ENCODE assay signal across 8 cellular contexts in genomic region chr3:171810278-171811058, GRCh38. TPM values are rescaled to one million over a fixed set of nuclear protein-coding genes. Genes with fewer than 3 reads are reported as not detected.
DNase-seq lines count a peak whose midpoint lies in the region; ATAC-seq and TF ChIP-seq lines count a peak whose summit lies in the region.

PLD1 (minus strand) TSS chr3:171810483; CDS start chr3:171738051, 72,432 bp downstream.

- H3K27ac ChIP-seq in endodermal cell (ENCODE audit: low read depth, low read length), result no peak within 1 kb of the TSS

- 5 to 9% methylated on average over 16 to 58 of the region's 58 CpGs for WGBS in endodermal cell (ENCODE audit: insufficient coverage in 1 of 2, insufficient read length in 1 of 2), 2 experiments

- peaks cover 5% of the 10 kb centered on the region for H3K4me1 ChIP-seq in endodermal cell (ENCODE audit: control insufficient read depth, insufficient read depth, low read length)

- H3K4me3 ChIP-seq in endodermal cell (ENCODE audit: low read length), result peak within 1 kb of the TSS; percentile 81

- peak; percentile 51 for ATAC-seq in HG02759 (IDR thresholded peaks at IDR 0.05; ENCODE audit: unreplicated experiment)
- peak; percentile 44 for ATAC-seq in stimulated activated effector memory CD8-positive, alpha-beta T cell treated with anti-CD3 and anti-CD28 coated beads, Interleukin-12 subunit alpha, Interleukin-12 subunit beta, amount 100 ng/mL, for 72 hours

- TF ChIP-seq CTCF in endodermal cell (conservative IDR thresholded peaks at IDR 0.05), result no peak

- H3K27me3 Mint-ChIP-seq in endodermal cell (ENCODE audit: insufficient read depth), result peaks cover 32% of the 10 kb centered on the region

- no peaks in the 10 kb centered on the region for H3K36me3 ChIP-seq in endodermal cell (ENCODE audit: control insufficient read depth, insufficient read depth, low read length)

- peak within 1 kb of the TSS; percentile 30 for H3K9ac ChIP-seq in endodermal cell (ENCODE audit: extremely low read depth, low read length, poor library complexity, severe bottlenecking)

- peaks cover 10% of the 10 kb centered on the region for H3K4me1 Mint-ChIP-seq in endodermal cell
- peaks cover 37% of the 10 kb centered on the region for H3K4me1 Mint-ChIP-seq in stimulated activated effector memory CD8-positive, alpha-beta T cell treated with anti-CD3 and anti-CD28 coated beads, Interleukin-12 subunit alpha, Interleukin-12 subunit beta, amount 100 ng/mL, for 72 hours

- peak within 1 kb of the TSS; percentile 55 for H3K27ac Mint-ChIP-seq in endodermal cell
- H3K27ac Mint-ChIP-seq in stimulated activated effector memory CD8-positive, alpha-beta T cell treated with anti-CD3 and anti-CD28 coated beads, Interleukin-12 subunit alpha, Interleukin-12 subunit beta, amount 100 ng/mL, for 72 hours, result peak within 1 kb of the TSS; percentile 90

- H3K9me3 Mint-ChIP-seq in endodermal cell, result peaks cover under 1% of the 10 kb centered on the region
- H3K9me3 Mint-ChIP-seq in stimulated activated effector memory CD8-positive, alpha-beta T cell treated with anti-CD3 and anti-CD28 coated beads, Interleukin-12 subunit alpha, Interleukin-12 subunit beta, amount 100 ng/mL, for 72 hours, result no peaks in the 10 kb centered on the region

- H3K9me3 ChIP-seq in endodermal cell (ENCODE audit: control insufficient read depth, low read length), result no peaks in the 10 kb centered on the region

- DNase-seq in activated CD8-positive, alpha-beta memory T cell treated with anti-CD3 and anti-CD28 coated beads for 48 hours (ENCODE audit: low read depth in 2 of 3, low spot score in 2 of 3), result peak in 2 of 3 experiments; percentile 12 to 24
- no peak for DNase-seq in activated CD8-positive, alpha-beta memory T cell treated with anti-CD3 and anti-CD28 coated beads for 24 hours
- DNase-seq in NCI-H2029 (lab: John Stamatoyannopoulos, UW) (peak; percentile 73), endodermal cell (no peak), medulla oblongata (ENCODE audit: extremely low spot score) (peak; percentile 73)
- peak; percentile 42 to 58 for DNase-seq in activated CD4-positive, alpha-beta T cell treated with anti-CD3 and anti-CD28 coated beads, Interleukin-2, amount 50 U/mL, for 48 hours
- DNase-seq in stimulated activated effector memory CD8-positive, alpha-beta T cell treated with anti-CD3 and anti-CD28 coated beads, Interleukin-12 subunit alpha, Interleukin-12 subunit beta, amount 100 ng/mL, for 72 hours (ENCODE audit: low spot score in 2 of 2), result peak in 1 of 2 donors; percentile 65

- no peaks in the 10 kb centered on the region for H3K36me3 Mint-ChIP-seq in endodermal cell (ENCODE audit: low read depth)
- peaks cover 12% of the 10 kb centered on the region for H3K36me3 Mint-ChIP-seq in stimulated activated effector memory CD8-positive, alpha-beta T cell treated with anti-CD3 and anti-CD28 coated beads, Interleukin-12 subunit alpha, Interleukin-12 subunit beta, amount 100 ng/mL, for 72 hours

- H3K4me3 Mint-ChIP-seq in endodermal cell, result peak within 1 kb of the TSS; percentile 71
- H3K4me3 Mint-ChIP-seq in stimulated activated effector memory CD8-positive, alpha-beta T cell treated with anti-CD3 and anti-CD28 coated beads, Interleukin-12 subunit alpha, Interleukin-12 subunit beta, amount 100 ng/mL, for 72 hours, result peak within 1 kb of the TSS; percentile 89

- peaks cover 19% of the 10 kb centered on the region for H3K27me3 ChIP-seq in endodermal cell (ENCODE audit: control insufficient read depth, insufficient read depth, low read length, poor library complexity, severe bottlenecking)

RNA-seq across cellular contexts. Expression of gene PLD1, which starts in this region (rescaled TPM):
- total RNA-seq in endodermal cell, result 10 to 100 TPM in 1 of 2 donors, 1 to 10 TPM in 1; 9.5 to 15.9 TPM
- polyA plus RNA-seq in endodermal cell (2013, experiment 1 of 2), result 3.0 TPM
- 3.1 TPM for polyA plus RNA-seq in endodermal cell (2013, experiment 2 of 2)

Comparison
In these comparisons a context has a peak if more than half of its experiments do, and no peak if none do; other contexts are left out.
1. DNase-seq: peak in activated CD8-positive, alpha-beta memory T cell treated with anti-CD3 and anti-CD28 coated beads for 48 hours (2 of 3), NCI-H2029 (single experiment), activated CD4-positive, alpha-beta T cell treated with anti-CD3 and anti-CD28 coated beads, Interleukin-2, amount 50 U/mL, for 48 hours (2 of 2) and medulla oblongata (single experiment); none in activated CD8-positive, alpha-beta memory T cell treated with anti-CD3 and anti-CD28 coated beads for 24 hours (single experiment) and endodermal cell (single experiment).